20 cellular contexts compared by ENCODE assay signal in the genomic region with DNA sequence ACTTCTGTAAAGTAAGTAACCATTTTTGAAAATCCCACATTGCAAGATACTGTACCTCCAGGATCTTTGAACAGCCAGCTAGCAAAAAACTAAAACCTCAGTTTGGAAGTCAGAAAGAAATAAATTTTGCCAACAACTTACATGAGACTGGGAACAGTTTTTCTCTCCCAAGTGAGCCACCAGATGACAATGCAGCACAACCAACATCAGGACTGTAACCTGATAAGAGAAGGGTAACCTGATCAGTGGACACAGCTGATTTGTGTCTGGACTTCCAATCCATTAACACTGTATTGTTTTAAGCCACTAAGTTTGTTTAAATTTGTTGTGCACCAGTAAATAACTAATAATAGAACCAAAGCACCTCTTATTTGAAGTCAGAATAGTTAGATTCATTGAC.
DNase-seq lines count a peak whose midpoint lies in the region; ATAC-seq and TF ChIP-seq lines count a peak whose summit lies in the region.
"Had no signal": no experiment of that assay in that cellular context is flagged by ENCODE, and none has a peak within 500 bp of the region (broad histone marks: within the 10 kb centered on the region; RNA-seq: fewer than 3 reads in every experiment).

No MANE protein-coding gene starts in this region.

- H3K9me3 ChIP-seq in endodermal cell (ENCODE audit: control insufficient read depth, low read length) = no peaks in the 10 kb centered on the region
- H3K9me3 ChIP-seq: A549 had no signal

- TF ChIP-seq EP300 in Ishikawa (IDR thresholded peaks at IDR 0.05; ENCODE audit: borderline replicate concordance) = no peak

- no peak overlapping the region for H3K4me3 ChIP-seq in endodermal cell (ENCODE audit: low read length)
- H3K4me3 ChIP-seq: A549, HAP-1, K562 had no signal

- H3K9me3 Mint-ChIP-seq in endodermal cell = no peaks in the 10 kb centered on the region

- H3K9ac ChIP-seq in endodermal cell (ENCODE audit: extremely low read depth, low read length, poor library complexity, severe bottlenecking) = no peak overlapping the region

- DNase-seq in NCI-H510A treated with DMSO at 0.1 percent for 48 hours (lab: John Stamatoyannopoulos, UW) (peak; percentile 12), NCI-H510A (lab: John Stamatoyannopoulos, UW) (no peak), endodermal cell (no peak), myocyte (ENCODE audit: low read depth) (peak; percentile 71), amniotic stem cell (lab: John Stamatoyannopoulos, UW) (no peak), RKO (ENCODE audit: low spot score) (no peak)
- DNase-seq: DMS153, MV-4-11, NCI-H1417 treated with DMSO at 0.1 percent for 48 hours, NCI-H1930, NCI-H524 treated with DMSO at 0.1 percent for 48 hours, PC-3, T-helper 1 cell had no signal

- no peak for TF ChIP-seq CTCF in endodermal cell (conservative IDR thresholded peaks at IDR 0.05)

- H3K27me3 ChIP-seq in endodermal cell (ENCODE audit: control insufficient read depth, insufficient read depth, low read length, poor library complexity, severe bottlenecking) = no peaks in the 10 kb centered on the region

- H3K4me1 Mint-ChIP-seq in endodermal cell = peaks cover 8% of the 10 kb centered on the region

- no peaks in the 10 kb centered on the region for H3K36me3 Mint-ChIP-seq in endodermal cell (ENCODE audit: low read depth)

- no peaks in the 10 kb centered on the region for H3K36me3 ChIP-seq in endodermal cell (ENCODE audit: control insufficient read depth, insufficient read depth, low read length)
- H3K36me3 ChIP-seq: HAP-1 had no signal

- no peaks in the 10 kb centered on the region for H3K27me3 Mint-ChIP-seq in endodermal cell (ENCODE audit: insufficient read depth)

- H3K27ac Mint-ChIP-seq in endodermal cell = peak overlapping the region; percentile 60

- H3K4me1 ChIP-seq in endodermal cell (ENCODE audit: control insufficient read depth, insufficient read depth, low read length) = no peaks in the 10 kb centered on the region
- H3K4me1 ChIP-seq: A549, HAP-1 had no signal

- H3K27ac ChIP-seq in endodermal cell (ENCODE audit: low read depth, low read length) = no peak overlapping the region
- H3K27ac ChIP-seq: A549, C4-2B, HL-60 had no signal

- TF ChIP-seq RAD21 in Ishikawa (IDR thresholded peaks at IDR 0.05; ENCODE audit: low read depth) = 0 out of 2 replicates have a peak, but pooled peaks have one; percentile 9

- H3K4me3 Mint-ChIP-seq in endodermal cell = no peak overlapping the region

- no peak for ATAC-seq in HG03439 (IDR thresholded peaks at IDR 0.05; ENCODE audit: unreplicated experiment)
- ATAC-seq: A549, K562, PC-3 had no signal

TF ChIP-seq in Ishikawa, 13 proteins besides CTCF, POLR2A, EP300 and RAD21:
- TF ChIP-seq FOXM1 (IDR thresholded peaks at IDR 0.05; ENCODE audit: borderline replicate concordance, low read depth) (no peak), NFIC (IDR thresholded peaks at IDR 0.05) (no peak), MAX (IDR thresholded peaks at IDR 0.05) (no peak), ZBTB7A (IDR thresholded peaks at IDR 0.05; ENCODE audit: low read depth) (no peak)
- TF ChIP-seq, protein P1, sequence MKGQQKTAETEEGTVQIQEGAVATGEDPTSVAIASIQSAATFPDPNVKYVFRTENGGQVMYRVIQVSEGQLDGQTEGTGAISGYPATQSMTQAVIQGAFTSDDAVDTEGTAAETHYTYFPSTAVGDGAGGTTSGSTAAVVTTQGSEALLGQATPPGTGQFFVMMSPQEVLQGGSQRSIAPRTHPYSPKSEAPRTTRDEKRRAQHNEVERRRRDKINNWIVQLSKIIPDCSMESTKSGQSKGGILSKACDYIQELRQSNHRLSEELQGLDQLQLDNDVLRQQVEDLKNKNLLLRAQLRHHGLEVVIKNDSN (IDR thresholded peaks at IDR 0.05) = no peak
- TF ChIP-seq, protein P2, sequence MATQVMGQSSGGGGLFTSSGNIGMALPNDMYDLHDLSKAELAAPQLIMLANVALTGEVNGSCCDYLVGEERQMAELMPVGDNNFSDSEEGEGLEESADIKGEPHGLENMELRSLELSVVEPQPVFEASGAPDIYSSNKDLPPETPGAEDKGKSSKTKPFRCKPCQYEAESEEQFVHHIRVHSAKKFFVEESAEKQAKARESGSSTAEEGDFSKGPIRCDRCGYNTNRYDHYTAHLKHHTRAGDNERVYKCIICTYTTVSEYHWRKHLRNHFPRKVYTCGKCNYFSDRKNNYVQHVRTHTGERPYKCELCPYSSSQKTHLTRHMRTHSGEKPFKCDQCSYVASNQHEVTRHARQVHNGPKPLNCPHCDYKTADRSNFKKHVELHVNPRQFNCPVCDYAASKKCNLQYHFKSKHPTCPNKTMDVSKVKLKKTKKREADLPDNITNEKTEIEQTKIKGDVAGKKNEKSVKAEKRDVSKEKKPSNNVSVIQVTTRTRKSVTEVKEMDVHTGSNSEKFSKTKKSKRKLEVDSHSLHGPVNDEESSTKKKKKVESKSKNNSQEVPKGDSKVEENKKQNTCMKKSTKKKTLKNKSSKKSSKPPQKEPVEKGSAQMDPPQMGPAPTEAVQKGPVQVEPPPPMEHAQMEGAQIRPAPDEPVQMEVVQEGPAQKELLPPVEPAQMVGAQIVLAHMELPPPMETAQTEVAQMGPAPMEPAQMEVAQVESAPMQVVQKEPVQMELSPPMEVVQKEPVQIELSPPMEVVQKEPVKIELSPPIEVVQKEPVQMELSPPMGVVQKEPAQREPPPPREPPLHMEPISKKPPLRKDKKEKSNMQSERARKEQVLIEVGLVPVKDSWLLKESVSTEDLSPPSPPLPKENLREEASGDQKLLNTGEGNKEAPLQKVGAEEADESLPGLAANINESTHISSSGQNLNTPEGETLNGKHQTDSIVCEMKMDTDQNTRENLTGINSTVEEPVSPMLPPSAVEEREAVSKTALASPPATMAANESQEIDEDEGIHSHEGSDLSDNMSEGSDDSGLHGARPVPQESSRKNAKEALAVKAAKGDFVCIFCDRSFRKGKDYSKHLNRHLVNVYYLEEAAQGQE (IDR thresholded peaks at IDR 0.05; ENCODE audit: low read depth) = no peak

Comparison
In these comparisons a context has a peak if more than half of its experiments do, and no peak if none do; other contexts are left out.
1. DNase-seq: peak in NCI-H510A treated with DMSO at 0.1 percent for 48 hours (single experiment) and myocyte (single experiment); none in NCI-H510A (single experiment), endodermal cell (single experiment), amniotic stem cell (single experiment) and RKO (single experiment).